Comparison of ENCODE assay signal across 24 cellular contexts in genomic region chr2:128745946-128746345, GRCh38.
"Had no signal": no experiment of that assay in that cellular context is flagged by ENCODE, and none has a peak within 500 bp of the region (broad histone marks: within the 10 kb centered on the region; RNA-seq: fewer than 3 reads in every experiment).

No MANE protein-coding gene starts in this region.

- H3K27me3 Mint-ChIP-seq: activated T-cell treated with anti-CD3 and anti-CD28 coated beads, Interleukin-2, amount 50 U/mL, for 24 hours; activated T-helper 17 cell treated with anti-CD3 and anti-CD28 coated beads, Interleukin-2, amount 50 U/mL, for 72 hours had no signal

- H3K36me3 Mint-ChIP-seq: activated naive CD4-positive, alpha-beta T cell treated with anti-CD3 and anti-CD28 coated beads, Interleukin-2, amount 50 U/mL, for 72 hours; immature natural killer cell; natural killer cell treated with Interleukin-12 subunit alpha and Interleukin-12 subunit beta and Interleukin-15 and Interleukin-18, amount 100 ng/mL, for 72 hours; WTC11 had no signal

- H3K36me3 ChIP-seq: adrenal gland, ascending aorta, cardiac muscle cell, left lung, neutrophil, sigmoid colon, spleen had no signal

- H3K9me3 Mint-ChIP-seq: activated naive CD4-positive, alpha-beta T cell treated with anti-CD3 and anti-CD28 coated beads, Interleukin-2, amount 50 U/mL, for 72 hours; activated T-cell treated with anti-CD3 and anti-CD28 coated beads, Interleukin-2, amount 50 U/mL, for 24 hours; activated T-helper 17 cell treated with anti-CD3 and anti-CD28 coated beads, Interleukin-2, amount 50 U/mL, for 72 hours; dendritic cell treated with granulocyte-macrophage colony-stimulating factor and Interleukin-4, amounts not matched to agents 40 ng/mL and 50 ng/mL, for 4 days; immature natural killer cell; natural killer cell treated with Interleukin-12 subunit alpha and Interleukin-12 subunit beta and Interleukin-15 and Interleukin-18, amount 100 ng/mL, for 72 hours; WTC11 had no signal

- H3K27me3 ChIP-seq: adrenal gland, ascending aorta, cardiac muscle cell, left lung, neutrophil, spleen had no signal

- H3K4me1 Mint-ChIP-seq: activated T-helper 17 cell treated with anti-CD3 and anti-CD28 coated beads, Interleukin-2, amount 50 U/mL, for 72 hours; immature natural killer cell had no signal

- H3K27ac ChIP-seq: ascending aorta, cardiac muscle cell, neutrophil, sigmoid colon, spleen had no signal

- ATAC-seq: activated naive CD4-positive, alpha-beta T cell treated with anti-CD3 and anti-CD28 coated beads, Interleukin-2, amount 50 U/mL, for 72 hours; activated T-helper 17 cell treated with anti-CD3 and anti-CD28 coated beads, Interleukin-2, amount 50 U/mL, for 72 hours; stimulated activated naive CD8-positive, alpha-beta T cell treated with anti-CD3 and anti-CD28 coated beads, Interleukin-15, Interleukin-2, amounts not matched to agents 100 U/mL and 50 U/mL, for 24 hours; WTC11 had no signal

- H3K4me1 ChIP-seq: ascending aorta, left lung, sigmoid colon had no signal

- H3K4me3 Mint-ChIP-seq: activated T-cell treated with anti-CD3 and anti-CD28 coated beads, Interleukin-2, amount 50 U/mL, for 24 hours; activated T-helper 17 cell treated with anti-CD3 and anti-CD28 coated beads, Interleukin-2, amount 50 U/mL, for 72 hours; dendritic cell treated with granulocyte-macrophage colony-stimulating factor and Interleukin-4, amounts not matched to agents 40 ng/mL and 50 ng/mL, for 4 days; immature natural killer cell; natural killer cell treated with Interleukin-12 subunit alpha and Interleukin-12 subunit beta and Interleukin-15 and Interleukin-18, amount 100 ng/mL, for 72 hours; WTC11 had no signal

- H3K4me3 ChIP-seq: adrenal gland, ascending aorta, cardiac muscle cell, left lung, lung, sigmoid colon, spleen had no signal

- H3K9me3 ChIP-seq: adrenal gland, ascending aorta, left lung, neutrophil, sigmoid colon, spleen had no signal

- H3K27ac Mint-ChIP-seq: activated naive CD4-positive, alpha-beta T cell treated with anti-CD3 and anti-CD28 coated beads, Interleukin-2, amount 50 U/mL, for 72 hours; activated T-cell treated with anti-CD3 and anti-CD28 coated beads, Interleukin-2, amount 50 U/mL, for 24 hours; activated T-helper 17 cell treated with anti-CD3 and anti-CD28 coated beads, Interleukin-2, amount 50 U/mL, for 72 hours; dendritic cell treated with granulocyte-macrophage colony-stimulating factor and Interleukin-4, amounts not matched to agents 40 ng/mL and 50 ng/mL, for 4 days; immature natural killer cell; natural killer cell treated with Interleukin-12 subunit alpha and Interleukin-12 subunit beta and Interleukin-15 and Interleukin-18, amount 100 ng/mL, for 72 hours; WTC11 had no signal

- DNase-seq: activated CD8-positive, alpha-beta memory T cell treated with anti-CD3 and anti-CD28 coated beads for 24 hours; activated CD8-positive, alpha-beta memory T cell treated with anti-CD3 and anti-CD28 coated beads, Interleukin-2, amount 50 U/mL, for 4 hours; activated T-cell treated with anti-CD3 and anti-CD28 coated beads, Interleukin-2, amount 50 U/mL, for 24 hours; effector CD4-positive, alpha-beta T cell; foreskin melanocyte; immature natural killer cell; kidney glomerular epithelial cell; sigmoid colon; spleen; stimulated activated CD4-positive, alpha-beta T cell treated with anti-CD3 and anti-CD28 coated beads, Interleukin-4, amount 100 ng/mL, for 24 hours; stimulated activated naive CD8-positive, alpha-beta T cell treated with anti-CD3 and anti-CD28 coated beads, Interleukin-15, Interleukin-2, amounts not matched to agents 100 U/mL and 50 U/mL, for 24 hours; T-helper 1 cell; T-helper 9 cell had no signal
